34 cellular contexts compared by ENCODE assay signal in genomic region chr22:45026511-45026910, GRCh38.
"Had no signal": no experiment of that assay in that cellular context is flagged by ENCODE, and none has a peak within 500 bp of the region (broad histone marks: within the 10 kb centered on the region; RNA-seq: fewer than 3 reads in every experiment).

No MANE protein-coding gene starts in this region.

- DNase-seq: activated CD4-positive, alpha-beta memory T cell treated with anti-CD3 and anti-CD28 coated beads, Interleukin-2, amount 10 ng/mL, durations not matched to agents 7 days and 5 days; activated CD4-positive, alpha-beta T cell treated with anti-CD3 and anti-CD28 coated beads for 1 hour; activated CD4-positive, alpha-beta T cell treated with anti-CD3 and anti-CD28 coated beads for 48 hours; activated CD4-positive, CD25-positive, alpha-beta regulatory T cell; activated CD8-positive, alpha-beta memory T cell treated with anti-CD3 and anti-CD28 coated beads for 24 hours; activated CD8-positive, alpha-beta memory T cell treated with anti-CD3 and anti-CD28 coated beads, Interleukin-2, amount 10 ng/mL, durations not matched to agents 7 days and 5 days; activated CD8-positive, alpha-beta memory T cell treated with anti-CD3 and anti-CD28 coated beads, Interleukin-2, amount 50 U/mL, for 48 hours; activated effector memory CD4-positive, alpha-beta T cell treated with anti-CD3 and anti-CD28 coated beads, Interleukin-2, amount 50 U/mL, for 16 hours; activated naive CD4-positive, alpha-beta T cell; activated naive CD8-positive, alpha-beta T cell treated with anti-CD3 and anti-CD28 coated beads, Interleukin-2, amount 10 ng/mL, durations not matched to agents 7 days and 5 days; activated T-cell treated with anti-CD3 and anti-CD28 coated beads, Interleukin-2, amount 50 U/mL, for 72 hours; amygdala; Kasumi-1; KG1; MG63; NCI-H1092 treated with DMSO at 0.1 percent for 48 hours; NCI-H1417; NCI-H146; NCI-H187 treated with DMSO at 0.1 percent for 48 hours; NCI-H2081 treated with DMSO at 0.1 percent for 48 hours; NCI-H345; NCI-H524 treated with DMSO at 0.1 percent for 48 hours; NK-92 treated with Interleukin-12 subunit alpha and Interleukin-12 subunit beta, amount 100 ng/mL, for 24 hours; SHP77; SW 1271; T-helper 1 cell; T-helper 2 cell; T-helper 9 cell; WERI-Rb-1 had no signal

- H3K27ac ChIP-seq: ascending aorta, cardiac muscle cell, WERI-Rb-1 had no signal

- H3K4me3 ChIP-seq: ascending aorta, cardiac muscle cell, MG63 had no signal

- ATAC-seq: activated CD8-positive, alpha-beta memory T cell treated with anti-CD3 and anti-CD28 coated beads, Interleukin-2, amount 10 ng/mL, durations not matched to agents 7 days and 5 days; activated T-cell treated with anti-CD3 and anti-CD28 coated beads, Interleukin-2, amount 50 U/mL, for 72 hours; activated T-helper 17 cell treated with anti-CD3 and anti-CD28 coated beads, Interleukin-2, amount 50 U/mL, for 72 hours; Panc1; SK-N-SH treated with all-trans-retinoic acid at 6 μM for 48 hours had no signal
